Comparison of ENCODE assay signal across 8 cellular contexts in genomic region chr15:51403072-51403878, GRCh38.
DNase-seq lines count a peak whose midpoint lies in the region; ATAC-seq and TF ChIP-seq lines count a peak whose summit lies in the region.

No MANE protein-coding gene starts in this region.

- DNase-seq in Daoy (ENCODE audit: low read depth) (peak; percentile 60), LNCaP clone FGC (ENCODE audit: low read depth) (no peak), astrocyte of the hippocampus (ENCODE audit: low read depth, low spot score) (peak; percentile 54), left colon (no peak)
- DNase-seq in stimulated activated CD4-positive, alpha-beta T cell treated with anti-CD3 and anti-CD28 coated beads, Interleukin-12 subunit alpha, Interleukin-12 subunit beta, amount 100 ng/mL, for 4 hours = no peak
- DNase-seq in stimulated activated CD4-positive, alpha-beta T cell treated with anti-CD3 and anti-CD28 coated beads, Interleukin-15, amount 100 ng/mL, for 24 hours = no peak

- no peak overlapping the region for H3K4me3 ChIP-seq in LNCaP clone FGC (ENCODE audit: low read depth, low read length)

- intact Hi-C loops in left colon (cut with DNase I, micrococcal nuclease) = no loop called here

- peak; percentile 64 for TF ChIP-seq CTCF in LNCaP clone FGC (IDR thresholded peaks at IDR 0.05; ENCODE audit: control insufficient read depth, extremely low read depth, insufficient read depth)

- peak; percentile 56 for ATAC-seq in left colon
- no peak for ATAC-seq in GM21526 (IDR thresholded peaks at IDR 0.05; ENCODE audit: low FRiP score, unreplicated experiment)
- no peak for ATAC-seq in GM19452 (IDR thresholded peaks at IDR 0.05; ENCODE audit: unreplicated experiment)

Comparison
In these comparisons a context has a peak if more than half of its experiments do, and no peak if none do; other contexts are left out.
1. DNase-seq: peak in Daoy (single experiment) and astrocyte of the hippocampus (single experiment); none in LNCaP clone FGC (single experiment), left colon (0 of 2), stimulated activated CD4-positive, alpha-beta T cell treated with anti-CD3 and anti-CD28 coated beads, Interleukin-12 subunit alpha, Interleukin-12 subunit beta, amount 100 ng/mL, for 4 hours (single experiment) and stimulated activated CD4-positive, alpha-beta T cell treated with anti-CD3 and anti-CD28 coated beads, Interleukin-15, amount 100 ng/mL, for 24 hours (single experiment).